2 cellular contexts compared by ENCODE assay signal in genomic region chr7:100573691-100574361, GRCh38.
TF ChIP-seq lines count a peak whose summit lies in the region.

TSS of gene SAP25 (minus strand) at chr7:100573900. CDS start at chr7:100573742, 158 bp downstream.

TF ChIP-seq in GM23338, 12 proteins besides CTCF, POLR2A, EP300 and RAD21 (continued from another document):
- no peak for TF ChIP-seq EZH2 (IDR thresholded peaks at IDR 0.05; ENCODE audit: low read depth, unreplicated experiment)
- TF ChIP-seq CREB1 (CRISPR knock-in tag; IDR thresholded peaks at IDR 0.05; ENCODE audit: low read depth): peak; percentile 40; the same call in 1 of the 2 replicates

TF ChIP-seq in GM12878, 131 proteins besides CTCF, POLR2A, EP300 and RAD21:
- TF ChIP-seq TARDBP (IDR thresholded peaks at IDR 0.05; ENCODE audit: borderline replicate concordance) (no peak), ESRRA (IDR thresholded peaks at IDR 0.05; ENCODE audit: low read length) (no peak), E2F4 (IDR thresholded peaks at IDR 0.05; ENCODE audit: low read depth, low read length) (no peak), MTA2 (IDR thresholded peaks at IDR 0.05; ENCODE audit: low read depth) (no peak), SMARCA5 (IDR thresholded peaks at IDR 0.05) (no peak), SP1 (IDR thresholded peaks at IDR 0.05; ENCODE audit: low read depth, low read length) (no peak), TCF3 (IDR thresholded peaks at IDR 0.05; ENCODE audit: borderline replicate concordance, insufficient read depth, low read depth, low read length) (no peak), RFX5 (IDR thresholded peaks at IDR 0.05; ENCODE audit: low read depth, low read length) (no peak), STAT3 (IDR thresholded peaks at IDR 0.05; ENCODE audit: low read depth, low read length) (no peak), CBFB (IDR thresholded peaks at IDR 0.05; ENCODE audit: low read depth) (no peak), ATF7 (IDR thresholded peaks at IDR 0.05; ENCODE audit: low read depth) (no peak), TCF7 (IDR thresholded peaks at IDR 0.05; ENCODE audit: borderline replicate concordance) (no peak), EED (IDR thresholded peaks at IDR 0.05; ENCODE audit: low read depth) (no peak), SMC3 (IDR thresholded peaks at IDR 0.05; ENCODE audit: borderline replicate concordance, low read length) (no peak), USF2 (IDR thresholded peaks at IDR 0.05; ENCODE audit: borderline replicate concordance, low read depth, low read length) (no peak)
- TF ChIP-seq, protein P1, sequence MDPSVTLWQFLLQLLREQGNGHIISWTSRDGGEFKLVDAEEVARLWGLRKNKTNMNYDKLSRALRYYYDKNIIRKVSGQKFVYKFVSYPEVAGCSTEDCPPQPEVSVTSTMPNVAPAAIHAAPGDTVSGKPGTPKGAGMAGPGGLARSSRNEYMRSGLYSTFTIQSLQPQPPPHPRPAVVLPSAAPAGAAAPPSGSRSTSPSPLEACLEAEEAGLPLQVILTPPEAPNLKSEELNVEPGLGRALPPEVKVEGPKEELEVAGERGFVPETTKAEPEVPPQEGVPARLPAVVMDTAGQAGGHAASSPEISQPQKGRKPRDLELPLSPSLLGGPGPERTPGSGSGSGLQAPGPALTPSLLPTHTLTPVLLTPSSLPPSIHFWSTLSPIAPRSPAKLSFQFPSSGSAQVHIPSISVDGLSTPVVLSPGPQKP (IDR thresholded peaks at IDR 0.05; ENCODE audit: low read depth, low read length): no peak
- TF ChIP-seq, protein P2, sequence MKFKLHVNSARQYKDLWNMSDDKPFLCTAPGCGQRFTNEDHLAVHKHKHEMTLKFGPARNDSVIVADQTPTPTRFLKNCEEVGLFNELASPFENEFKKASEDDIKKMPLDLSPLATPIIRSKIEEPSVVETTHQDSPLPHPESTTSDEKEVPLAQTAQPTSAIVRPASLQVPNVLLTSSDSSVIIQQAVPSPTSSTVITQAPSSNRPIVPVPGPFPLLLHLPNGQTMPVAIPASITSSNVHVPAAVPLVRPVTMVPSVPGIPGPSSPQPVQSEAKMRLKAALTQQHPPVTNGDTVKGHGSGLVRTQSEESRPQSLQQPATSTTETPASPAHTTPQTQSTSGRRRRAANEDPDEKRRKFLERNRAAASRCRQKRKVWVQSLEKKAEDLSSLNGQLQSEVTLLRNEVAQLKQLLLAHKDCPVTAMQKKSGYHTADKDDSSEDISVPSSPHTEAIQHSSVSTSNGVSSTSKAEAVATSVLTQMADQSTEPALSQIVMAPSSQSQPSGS (IDR thresholded peaks at IDR 0.05; ENCODE audit: low read length): no peak
